Comparison of ENCODE assay signal across 37 cellular contexts in genomic region chr4:114921191-114921590, GRCh38.
"Had no signal": no experiment of that assay in that cellular context is flagged by ENCODE, and none has a peak within 500 bp of the region (broad histone marks: within the 10 kb centered on the region; RNA-seq: fewer than 3 reads in every experiment).

No MANE protein-coding gene starts in this region.

- H3K27ac Mint-ChIP-seq: activated CD4-positive, alpha-beta memory T cell treated with anti-CD3 and anti-CD28 coated beads for 36 hours; activated CD4-positive, alpha-beta T cell treated with anti-CD3 and anti-CD28 coated beads for 36 hours; activated CD4-positive, alpha-beta T cell treated with anti-CD3 and anti-CD28 coated beads, Interleukin-2, amount 10 ng/mL, durations not matched to agents 24 days and 14 days; activated CD8-positive, alpha-beta memory T cell treated with anti-CD3 and anti-CD28 coated beads, Interleukin-2, amount 10 ng/mL, durations not matched to agents 7 days and 5 days; activated CD8-positive, alpha-beta T cell treated with anti-CD3 and anti-CD28 coated beads, Interleukin-2, amount 10 ng/mL, durations not matched to agents 7 days and 5 days; activated naive CD4-positive, alpha-beta T cell treated with anti-CD3 and anti-CD28 coated beads for 36 hours; activated naive CD4-positive, alpha-beta T cell treated with anti-CD3 and anti-CD28 coated beads, Interleukin-2, amount 50 U/mL, for 24 hours; activated naive CD8-positive, alpha-beta T cell treated with anti-CD3 and anti-CD28 coated beads for 36 hours; activated naive CD8-positive, alpha-beta T cell treated with anti-CD3 and anti-CD28 coated beads, Interleukin-2, amount 50 U/mL, for 24 hours; activated T-helper 1 cell treated with anti-CD3 and anti-CD28 coated beads, Interleukin-12 subunit alpha, Interleukin-12 subunit beta, Interleukin-2, Interleukin-4 antibody, amounts not matched to agents 30 ng/mL and 10 ng/mL and 1 ng/mL, durations not matched to agents 14 hours and 24 hours and 36 hours; activated T-helper 2 cell treated with anti-CD3 and anti-CD28 coated beads, Interferon-gamma antibody, Interleukin-2, Interleukin-4, amounts not matched to agents 10 μg/mL and 5 μg/mL and 100 μg/mL, durations not matched to agents 14 hours and 24 hours and 36 hours; dendritic cell treated with granulocyte-macrophage colony-stimulating factor and Interleukin-4, amounts not matched to agents 40 ng/mL and 50 ng/mL, for 4 days had no signal

- ATAC-seq: activated CD4-positive, alpha-beta T cell treated with anti-CD3 and anti-CD28 coated beads for 36 hours; activated CD8-positive, alpha-beta memory T cell treated with anti-CD3 and anti-CD28 coated beads, Interleukin-2, amount 10 ng/mL, durations not matched to agents 7 days and 5 days; activated CD8-positive, alpha-beta T cell treated with anti-CD3 and anti-CD28 coated beads, Interleukin-2, amount 10 ng/mL, durations not matched to agents 7 days and 5 days; activated naive CD8-positive, alpha-beta T cell treated with anti-CD3 and anti-CD28 coated beads, Interleukin-2, amount 50 U/mL, for 24 hours; foreskin keratinocyte; gastroesophageal sphincter; heart right ventricle had no signal

- H3K36me3 Mint-ChIP-seq: activated CD4-positive, alpha-beta memory T cell treated with anti-CD3 and anti-CD28 coated beads for 36 hours; activated CD8-positive, alpha-beta memory T cell treated with anti-CD3 and anti-CD28 coated beads, Interleukin-2, amount 10 ng/mL, durations not matched to agents 7 days and 5 days; activated naive CD4-positive, alpha-beta T cell treated with anti-CD3 and anti-CD28 coated beads, Interleukin-2, amount 50 U/mL, for 24 hours; activated naive CD8-positive, alpha-beta T cell treated with anti-CD3 and anti-CD28 coated beads for 36 hours; brain had no signal

- H3K36me3 ChIP-seq: adrenal gland, breast epithelium, cardiac muscle cell, esophagus muscularis mucosa, gastroesophageal sphincter, heart right ventricle had no signal

- H3K4me1 Mint-ChIP-seq: activated CD4-positive, alpha-beta T cell treated with anti-CD3 and anti-CD28 coated beads for 36 hours; activated CD4-positive, alpha-beta T cell treated with anti-CD3 and anti-CD28 coated beads, Interleukin-2, amount 10 ng/mL, durations not matched to agents 24 days and 14 days; activated CD8-positive, alpha-beta memory T cell treated with anti-CD3 and anti-CD28 coated beads, Interleukin-2, amount 10 ng/mL, durations not matched to agents 7 days and 5 days; activated naive CD4-positive, alpha-beta T cell treated with anti-CD3 and anti-CD28 coated beads, Interleukin-2, amount 50 U/mL, for 24 hours; activated naive CD8-positive, alpha-beta T cell treated with anti-CD3 and anti-CD28 coated beads for 36 hours; activated naive CD8-positive, alpha-beta T cell treated with anti-CD3 and anti-CD28 coated beads, Interleukin-2, amount 50 U/mL, for 24 hours had no signal

- H3K27ac ChIP-seq: adrenal gland, breast epithelium, cardiac muscle cell, coronary artery, dorsolateral prefrontal cortex, esophagus muscularis mucosa, foreskin keratinocyte, gastroesophageal sphincter, heart right ventricle had no signal

- DNase-seq: activated CD4-positive, alpha-beta memory T cell treated with anti-CD3 and anti-CD28 coated beads for 36 hours; activated CD4-positive, alpha-beta T cell treated with anti-CD3 and anti-CD28 coated beads for 36 hours; activated CD4-positive, alpha-beta T cell treated with anti-CD3 and anti-CD28 coated beads, Interleukin-2, amount 10 ng/mL, durations not matched to agents 24 days and 14 days; activated CD4-positive, CD25-positive, alpha-beta regulatory T cell; activated CD4-positive, CD25-positive, alpha-beta regulatory T cell treated with anti-CD3 and anti-CD28 coated beads, Interleukin-2, amount 50 U/mL, for 72 hours; activated CD8-positive, alpha-beta memory T cell treated with anti-CD3 and anti-CD28 coated beads, Interleukin-2, amount 10 ng/mL, durations not matched to agents 7 days and 5 days; activated CD8-positive, alpha-beta memory T cell treated with anti-CD3 and anti-CD28 coated beads, Interleukin-2, amount 50 U/mL, for 4 hours; activated CD8-positive, alpha-beta T cell treated with anti-CD3 and anti-CD28 coated beads, Interleukin-2, amount 10 ng/mL, durations not matched to agents 7 days and 5 days; activated effector memory CD4-positive, alpha-beta T cell treated with anti-CD3 and anti-CD28 coated beads, Interleukin-2, amount 50 U/mL, for 16 hours; activated naive CD4-positive, alpha-beta T cell treated with anti-CD3 and anti-CD28 coated beads for 36 hours; activated naive CD8-positive, alpha-beta T cell treated with anti-CD3 and anti-CD28 coated beads for 36 hours; activated naive CD8-positive, alpha-beta T cell treated with anti-CD3 and anti-CD28 coated beads, Interleukin-2, amount 50 U/mL, for 24 hours; activated T-cell treated with anti-CD3 and anti-CD28 coated beads, Interleukin-2, amount 50 U/mL, for 1 hour; activated T-cell treated with anti-CD3 and anti-CD28 coated beads, Interleukin-2, amount 50 U/mL, for 48 hours; adrenal gland; amygdala; aorta; central memory CD4-positive, alpha-beta T cell; cerebellar nuclear complex; dorsolateral prefrontal cortex; effector memory CD4-positive, alpha-beta T cell; erythroblast; foreskin keratinocyte; heart right ventricle; hippocampal formation; T-helper 2 cell had no signal

- H3K4me3 Mint-ChIP-seq: activated CD4-positive, alpha-beta memory T cell treated with anti-CD3 and anti-CD28 coated beads for 36 hours; activated CD4-positive, alpha-beta T cell treated with anti-CD3 and anti-CD28 coated beads for 36 hours; activated CD4-positive, alpha-beta T cell treated with anti-CD3 and anti-CD28 coated beads, Interleukin-2, amount 10 ng/mL, durations not matched to agents 24 days and 14 days; activated CD8-positive, alpha-beta memory T cell treated with anti-CD3 and anti-CD28 coated beads, Interleukin-2, amount 10 ng/mL, durations not matched to agents 7 days and 5 days; activated CD8-positive, alpha-beta T cell treated with anti-CD3 and anti-CD28 coated beads, Interleukin-2, amount 10 ng/mL, durations not matched to agents 7 days and 5 days; activated naive CD4-positive, alpha-beta T cell treated with anti-CD3 and anti-CD28 coated beads for 36 hours; activated naive CD4-positive, alpha-beta T cell treated with anti-CD3 and anti-CD28 coated beads, Interleukin-2, amount 50 U/mL, for 24 hours; activated naive CD8-positive, alpha-beta T cell treated with anti-CD3 and anti-CD28 coated beads for 36 hours; activated naive CD8-positive, alpha-beta T cell treated with anti-CD3 and anti-CD28 coated beads, Interleukin-2, amount 50 U/mL, for 24 hours; activated T-helper 1 cell treated with anti-CD3 and anti-CD28 coated beads, Interleukin-12 subunit alpha, Interleukin-12 subunit beta, Interleukin-2, Interleukin-4 antibody, amounts not matched to agents 30 ng/mL and 10 ng/mL and 1 ng/mL, durations not matched to agents 14 hours and 24 hours and 36 hours; brain; dendritic cell treated with granulocyte-macrophage colony-stimulating factor and Interleukin-4, amounts not matched to agents 40 ng/mL and 50 ng/mL, for 4 days had no signal

- H3K4me1 ChIP-seq: adrenal gland, breast epithelium, esophagus muscularis mucosa, foreskin keratinocyte, gastroesophageal sphincter, heart right ventricle had no signal

- H3K27me3 Mint-ChIP-seq: activated CD4-positive, alpha-beta memory T cell treated with anti-CD3 and anti-CD28 coated beads for 36 hours; activated CD4-positive, alpha-beta T cell treated with anti-CD3 and anti-CD28 coated beads for 36 hours; activated CD4-positive, alpha-beta T cell treated with anti-CD3 and anti-CD28 coated beads, Interleukin-2, amount 10 ng/mL, durations not matched to agents 24 days and 14 days; activated CD8-positive, alpha-beta memory T cell treated with anti-CD3 and anti-CD28 coated beads, Interleukin-2, amount 10 ng/mL, durations not matched to agents 7 days and 5 days; activated naive CD4-positive, alpha-beta T cell treated with anti-CD3 and anti-CD28 coated beads, Interleukin-2, amount 50 U/mL, for 24 hours; activated naive CD8-positive, alpha-beta T cell treated with anti-CD3 and anti-CD28 coated beads for 36 hours; activated naive CD8-positive, alpha-beta T cell treated with anti-CD3 and anti-CD28 coated beads, Interleukin-2, amount 50 U/mL, for 24 hours; brain; dendritic cell treated with granulocyte-macrophage colony-stimulating factor and Interleukin-4, amounts not matched to agents 40 ng/mL and 50 ng/mL, for 4 days had no signal

- H3K27me3 ChIP-seq: adrenal gland, breast epithelium, cardiac muscle cell, foreskin keratinocyte, gastroesophageal sphincter, heart right ventricle had no signal

- H3K9me3 Mint-ChIP-seq: activated CD4-positive, alpha-beta memory T cell treated with anti-CD3 and anti-CD28 coated beads for 36 hours; activated CD4-positive, alpha-beta T cell treated with anti-CD3 and anti-CD28 coated beads, Interleukin-2, amount 10 ng/mL, durations not matched to agents 24 days and 14 days; activated naive CD4-positive, alpha-beta T cell treated with anti-CD3 and anti-CD28 coated beads for 36 hours; activated naive CD4-positive, alpha-beta T cell treated with anti-CD3 and anti-CD28 coated beads, Interleukin-2, amount 50 U/mL, for 24 hours; activated naive CD8-positive, alpha-beta T cell treated with anti-CD3 and anti-CD28 coated beads for 36 hours; activated naive CD8-positive, alpha-beta T cell treated with anti-CD3 and anti-CD28 coated beads, Interleukin-2, amount 50 U/mL, for 24 hours; activated T-helper 1 cell treated with anti-CD3 and anti-CD28 coated beads, Interleukin-12 subunit alpha, Interleukin-12 subunit beta, Interleukin-2, Interleukin-4 antibody, amounts not matched to agents 30 ng/mL and 10 ng/mL and 1 ng/mL, durations not matched to agents 14 hours and 24 hours and 36 hours; activated T-helper 2 cell treated with anti-CD3 and anti-CD28 coated beads, Interferon-gamma antibody, Interleukin-2, Interleukin-4, amounts not matched to agents 10 μg/mL and 5 μg/mL and 100 μg/mL, durations not matched to agents 14 hours and 24 hours and 36 hours; brain; dendritic cell treated with granulocyte-macrophage colony-stimulating factor and Interleukin-4, amounts not matched to agents 40 ng/mL and 50 ng/mL, for 4 days; endodermal cell had no signal

- H3K9me3 ChIP-seq: adrenal gland, breast epithelium, esophagus muscularis mucosa, gastroesophageal sphincter, heart right ventricle had no signal

- H3K4me3 ChIP-seq: adrenal gland, breast epithelium, cardiac muscle cell, coronary artery, dorsolateral prefrontal cortex, esophagus muscularis mucosa, gastroesophageal sphincter, heart right ventricle had no signal
